In genomic region chr3:196867155-196867506, GRCh38 we compare ENCODE assay signal across 8 cellular contexts. TPM values are rescaled to one million over a fixed set of nuclear protein-coding genes. Genes with fewer than 3 reads are reported as not detected.
DNase-seq lines count a peak whose midpoint lies in the region; ATAC-seq, FAIRE-seq and TF ChIP-seq lines count a peak whose summit lies in the region.

No MANE protein-coding gene starts in this region.

- H3K4me3 ChIP-seq in esophagus squamous epithelium (peak overlapping the region; percentile 65 to 100 (median 96)), sigmoid colon (peak overlapping the region; percentile 83 to 100 (median 98))

- WGBS in esophagus squamous epithelium, 2 donors, result 19 to 23% methylated on average over 6 of the region's 6 CpGs
- 32 to 39% methylated on average over 6 of the region's 6 CpGs for WGBS in sigmoid colon, 2 donors

- TF ChIP-seq POLR2A in H54 (IDR thresholded peaks at IDR 0.05; ENCODE audit: low read depth, low read length) (no peak), esophagus squamous epithelium (IDR thresholded peaks at IDR 0.05) (no peak), sigmoid colon (IDR thresholded peaks at IDR 0.05) (no peak)

- H3K9me3 ChIP-seq in esophagus squamous epithelium (no peaks in the 10 kb centered on the region), sigmoid colon (no peaks in the 10 kb centered on the region)

- peaks cover 16 to 38% (median 19%) of the 10 kb centered on the region in 3 donors for H3K4me1 ChIP-seq in esophagus squamous epithelium
- peaks cover 0 to 43% (median 24%) of the 10 kb centered on the region in 4 donors for H3K4me1 ChIP-seq in sigmoid colon

- DNase-seq in H54 (ENCODE audit: insufficient read length, low spot score) (no peak), RWPE1 (ENCODE audit: low spot score) (no peak), esophagus squamous epithelium (lab: John Stamatoyannopoulos, UW) (no peak), sigmoid colon (no peak), GDM1 (lab: John Stamatoyannopoulos, UW) (no peak)
- no peak for DNase-seq in activated CD4-positive, alpha-beta T cell treated with anti-CD3 and anti-CD28 coated beads, Interleukin-2, amount 50 U/mL, for 4 hours

- peaks cover 0 to 12% (median 0%) of the 10 kb centered on the region in 3 donors for H3K36me3 ChIP-seq in esophagus squamous epithelium
- H3K36me3 ChIP-seq in sigmoid colon, result peaks cover 0 to 8% (median 0%) of the 10 kb centered on the region in 4 donors

- no peak for TF ChIP-seq CTCF in RWPE1 (conservative IDR thresholded peaks at IDR 0.05; ENCODE audit: low read depth)
- no peak for TF ChIP-seq CTCF in esophagus squamous epithelium (IDR thresholded peaks at IDR 0.05)
- TF ChIP-seq CTCF in sigmoid colon (IDR thresholded peaks at IDR 0.05), result no peak

- H3K27me3 ChIP-seq in esophagus squamous epithelium (no peaks in the 10 kb centered on the region), sigmoid colon (no peaks in the 10 kb centered on the region)

- CTCF ChIA-PET in RWPE1 (lab: Yijun Ruan, JAX), result interaction anchor here (0.9 kb wide), 1 partner anchor 100 kb away, joined by 3 read pairs; no protein-coding TSS in a partner anchor

- ATAC-seq in GM19395 (IDR thresholded peaks at IDR 0.05; ENCODE audit: unreplicated experiment), result no peak
- no peak for ATAC-seq in GM21390 (IDR thresholded peaks at IDR 0.05; ENCODE audit: unreplicated experiment)

- intact Hi-C loops in esophagus squamous epithelium (cut with DNase I), result no loop called here
- intact Hi-C loops in sigmoid colon (cut with DNase I), result loop anchor here (1.0 kb wide), 3 partner anchors 75 to 155 kb away; partner anchors contain the start of genes CEP19, NCBP2, PAK2 and PIGX

- peak overlapping the region; percentile 84 for H3K27ac ChIP-seq in RWPE1
- H3K27ac ChIP-seq in esophagus squamous epithelium, result peak overlapping the region; percentile 93 to 99 (median 96)
- peak overlapping the region; percentile 94 to 100 (median 96) for H3K27ac ChIP-seq in sigmoid colon

- FAIRE-seq in H54 (lab: Jason Lieb, UNC), result peak; percentile 36

- no peak for TF ChIP-seq EP300 in sigmoid colon (IDR thresholded peaks at IDR 0.05)

- POLR2A ChIA-PET in RWPE1 (lab: Yijun Ruan, JAX; ENCODE audit: low non-redundant PET), result interaction anchor here (0.6 to 1.1 kb wide), 2 partner anchors 57 to 75 kb away, joined by 3 read pairs; partner anchors contain the start of gene NCBP2

RNA-seq across cellular contexts. Expression of gene SENP5, which starts 0.6 kb away (rescaled TPM):
- total RNA-seq in esophagus squamous epithelium (10 to 100 TPM; 14.5 to 37.8 (median 21.3) TPM), sigmoid colon (10 to 100 TPM; 41.5 to 54.6 (median 45.8) TPM)
- 10 to 100 TPM in 1 of 3 donors, 1 to 10 TPM in 2; 4.2 to 10.5 (median 7.4) TPM for polyA plus RNA-seq in sigmoid colon
